In the genomic region with DNA sequence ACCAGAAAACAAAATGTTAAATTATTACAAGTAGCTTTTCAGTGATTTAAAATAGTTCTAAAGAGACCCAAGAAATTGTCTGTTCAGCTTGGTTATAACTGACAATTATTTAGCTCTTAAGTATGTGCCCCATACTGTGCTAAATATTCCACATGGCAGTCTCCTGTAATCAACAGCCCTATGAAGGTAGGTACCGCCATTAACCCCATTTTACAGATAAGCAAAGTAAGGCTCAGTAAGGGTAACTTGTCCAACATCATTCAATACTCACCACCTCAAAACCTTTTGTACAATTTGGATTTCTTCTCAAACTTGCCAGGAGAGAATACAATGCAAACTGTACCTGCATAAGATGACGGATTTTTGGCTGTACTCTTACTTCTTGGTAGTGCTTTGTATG, we compare ENCODE assay signal across 25 cellular contexts. TPM values are rescaled to one million over a fixed set of nuclear protein-coding genes. Genes with fewer than 3 reads are reported as not detected.
DNase-seq lines count a peak whose midpoint lies in the region; ATAC-seq, FAIRE-seq and TF ChIP-seq lines count a peak whose summit lies in the region.
"Had no signal": no experiment of that assay in that cellular context is flagged by ENCODE, and none has a peak within 500 bp of the region (broad histone marks: within the 10 kb centered on the region; RNA-seq: fewer than 3 reads in every experiment).

No MANE protein-coding gene starts in this region.

- no TSS peak for BruUV-seq in K562 (replicated peaks; lab: Mats Ljungman, UMichigan)

- no peak overlapping the region for H3K4me2 ChIP-seq in K562 (ENCODE audit: insufficient read depth, low read length)
- H3K4me2 ChIP-seq: A549; BLaER1 treated with 17β-estradiol and CSF1 and Interleukin-3, amounts not matched to agents 10 nM and 100 nM had no signal

- intact Hi-C loops in K562 (cut with micrococcal nuclease) (no loop called here), esophagus muscularis mucosa (cut with DNase I) (no loop called here)

- TF ChIP-seq EP300 in K562 (IDR thresholded peaks at IDR 0.05; ENCODE audit: low read length), result no peak
- TF ChIP-seq EP300 in esophagus muscularis mucosa (IDR thresholded peaks at IDR 0.05), result no peak

- TF ChIP-seq POLR2A in K562 (conservative IDR thresholded peaks at IDR 0.05) (no peak), esophagus muscularis mucosa (IDR thresholded peaks at IDR 0.05; ENCODE audit: low read depth) (no peak)

- peaks cover 48% of the 10 kb centered on the region for H3K36me3 Mint-ChIP-seq in T-helper 1 cell treated with Interleukin-12 subunit alpha and Interleukin-12 subunit beta and Interleukin-4 antibody, amounts not matched to agents 30 μg/mL and 1 μg/mL, for 36 hours (ENCODE audit: low read depth)

- no peak overlapping the region for H3K9ac ChIP-seq in K562 (ENCODE audit: insufficient read depth in 1 of 2, low read depth in 2 of 2, low read length in 2 of 2)
- H3K9ac ChIP-seq: BLaER1 treated with 17β-estradiol and CSF1 and Interleukin-3, amounts not matched to agents 10 nM and 100 nM had no signal

- no peak overlapping the region for H2AFZ ChIP-seq in K562 (ENCODE audit: low read depth, low read length)

- DNase-seq in T-helper 1 cell (no peak), K562 (ENCODE audit: extremely low read depth in 1 of 4, low spot score in 3 of 4) (no peak), esophagus muscularis mucosa (ENCODE audit: extremely low spot score) (peak; percentile 2), NCI-H345 (lab: John Stamatoyannopoulos, UW) (no peak)
- DNase-seq: AML-193; Caco-2; Calu3; CD4-positive, alpha-beta T cell; CD8-positive, alpha-beta T cell; DMS79 treated with DMSO at 0.1 percent for 48 hours had no signal

- no peak for ATAC-seq in K562
- no peak for ATAC-seq in HG03159 (IDR thresholded peaks at IDR 0.05; ENCODE audit: unreplicated experiment)
- no peak for ATAC-seq in GM18520 (IDR thresholded peaks at IDR 0.05; ENCODE audit: unreplicated experiment)
- ATAC-seq: A549; CD8-positive, alpha-beta T cell; GM12878 had no signal

- H3K9me3 Mint-ChIP-seq in T-helper 1 cell treated with Interleukin-12 subunit alpha and Interleukin-12 subunit beta and Interleukin-4 antibody, amounts not matched to agents 30 μg/mL and 1 μg/mL, for 36 hours, result no peaks in the 10 kb centered on the region
- H3K9me3 Mint-ChIP-seq: CD4-positive, alpha-beta T cell; CD8-positive, alpha-beta T cell had no signal

- H3K9me3 ChIP-seq in HEK293 (ENCODE audit: control insufficient read depth, insufficient read depth, low read depth, low read length) (no peaks in the 10 kb centered on the region), K562 (replicated peaks; ENCODE audit: control insufficient read depth, insufficient read depth, low read depth, low read length) (no peaks in the 10 kb centered on the region), esophagus muscularis mucosa (no peaks in the 10 kb centered on the region)
- H3K9me3 ChIP-seq: A549; BLaER1 treated with 17β-estradiol and CSF1 and Interleukin-3, amounts not matched to agents 10 nM and 100 nM; Caco-2 had no signal

- no peak overlapping the region for H3K4me3 ChIP-seq in HEK293 (ENCODE audit: low read depth, low read length)
- H3K4me3 ChIP-seq in K562, result no peak overlapping the region
- H3K4me3 ChIP-seq in esophagus muscularis mucosa, result no peak overlapping the region
- H3K4me3 ChIP-seq: A549; BLaER1 treated with 17β-estradiol and CSF1 and Interleukin-3, amounts not matched to agents 10 nM and 100 nM; GM12878 had no signal

- FAIRE-seq in K562 (lab: Jason Lieb, UNC), result no peak
- FAIRE-seq: D721Med, G401.6, GM12878, GM12892, GM18507, GM19239 had no signal

- TF ChIP-seq CTCF in HEK293 (tag by site-specific recombination; IDR thresholded peaks at IDR 0.05) (no peak), K562 (IDR thresholded peaks at IDR 0.05 in 2 of 3, conservative IDR thresholded peaks at IDR 0.05 in 1 of 3; ENCODE audit: insufficient read depth in 2 of 3, low read depth in 1 of 3, low read length in 3 of 3) (no peak), esophagus muscularis mucosa (IDR thresholded peaks at IDR 0.05) (no peak)

- peaks cover 11% of the 10 kb centered on the region for H3K4me1 Mint-ChIP-seq in T-helper 1 cell treated with Interleukin-12 subunit alpha and Interleukin-12 subunit beta and Interleukin-4 antibody, amounts not matched to agents 30 μg/mL and 1 μg/mL, for 36 hours (ENCODE audit: low read depth)

- 94% methylated on average over 2 of the region's 2 CpGs for WGBS in K562 (ENCODE audit: insufficient coverage, low coverage, missing lambda C conversion rate)
- 83% methylated on average over 2 of the region's 2 CpGs for WGBS in esophagus muscularis mucosa

- H3K27me3 Mint-ChIP-seq in T-helper 1 cell treated with Interleukin-12 subunit alpha and Interleukin-12 subunit beta and Interleukin-4 antibody, amounts not matched to agents 30 μg/mL and 1 μg/mL, for 36 hours (ENCODE audit: low read depth), result no peaks in the 10 kb centered on the region
- H3K27me3 Mint-ChIP-seq: B cell; CD4-positive, alpha-beta T cell had no signal

- TF ChIP-seq RAD21 in K562 (CRISPR knock-in tag; conservative IDR thresholded peaks at IDR 0.05 in 1 of 2, IDR thresholded peaks at IDR 0.05 in 1 of 2), result no peak

- H3K4me3 Mint-ChIP-seq in T-helper 1 cell treated with Interleukin-12 subunit alpha and Interleukin-12 subunit beta and Interleukin-4 antibody, amounts not matched to agents 30 μg/mL and 1 μg/mL, for 36 hours, result no peak overlapping the region
- H3K4me3 Mint-ChIP-seq: B cell; CD4-positive, alpha-beta T cell; CD8-positive, alpha-beta T cell had no signal

- in situ Hi-C loops in K562 (cut with MboI), result no loop called here

- H3K27ac ChIP-seq in HEK293 (ENCODE audit: extremely low read depth, low read depth, low read length) (no peak overlapping the region), K562 (ENCODE audit: extremely low read depth, low read depth, low read length) (no peak overlapping the region), esophagus muscularis mucosa (replicated peaks in 1 of 4) (no peak overlapping the region)
- H3K27ac ChIP-seq: 22Rv1; A549; BLaER1 treated with 17β-estradiol and CSF1 and Interleukin-3, amounts not matched to agents 10 nM and 100 nM; C4-2B had no signal

- CTCF ChIA-PET in HEK293 (lab: Yijun Ruan, JAX), result interaction anchor here (0.6 to 3.4 kb wide), 3 partner anchors 28 to 706 kb away, joined by 5 to 19 read pairs (median 5); no protein-coding TSS in a partner anchor
- CTCF ChIA-PET in K562 (lab: Yijun Ruan, JAX; ENCODE audit: low intra/inter-chr PET ratio), result no interaction called here

- no peaks in the 10 kb centered on the region for H3K79me2 ChIP-seq in K562 (ENCODE audit: control insufficient read depth, insufficient read depth, low read length)

- H3K4me1 ChIP-seq in HEK293 (ENCODE audit: control insufficient read depth, insufficient read depth, low read length) (no peaks in the 10 kb centered on the region), K562 (replicated peaks in 1 of 2; ENCODE audit: control insufficient read depth in 2 of 2, insufficient read depth in 2 of 2, low read length in 2 of 2) (no peaks in the 10 kb centered on the region), esophagus muscularis mucosa (peaks cover 0 to 4% (median 0%) of the 10 kb centered on the region in 4 donors)
- H3K4me1 ChIP-seq: A549, Caco-2 had no signal

- H3K27me3 ChIP-seq in K562 (ENCODE audit: control insufficient read depth in 2 of 2, insufficient read depth in 2 of 2, low read length in 2 of 2) (no peaks in the 10 kb centered on the region), esophagus muscularis mucosa (no peaks in the 10 kb centered on the region)
- H3K27me3 ChIP-seq: BLaER1 treated with 17β-estradiol and CSF1 and Interleukin-3, amounts not matched to agents 10 nM and 100 nM had no signal

- peak overlapping the region; percentile 41 for H3K27ac Mint-ChIP-seq in T-helper 1 cell treated with Interleukin-12 subunit alpha and Interleukin-12 subunit beta and Interleukin-4 antibody, amounts not matched to agents 30 μg/mL and 1 μg/mL, for 36 hours

- POLR2A ChIA-PET in HEK293 (lab: Yijun Ruan, JAX) (no interaction called here), K562 (lab: Yijun Ruan, JAX) (interaction anchor here (1.0 to 1.4 kb wide), 3 partner anchors 14 to 26 kb away, joined by 3 to 5 read pairs (median 3); no protein-coding TSS in a partner anchor)

- H3K36me3 ChIP-seq in HEK293 (ENCODE audit: control insufficient read depth in 2 of 2, insufficient read depth in 1 of 2, low read length in 2 of 2) (peaks cover 7 to 40% of the 10 kb centered on the region in 2 experiments), K562 (ENCODE audit: control insufficient read depth, insufficient read depth, low read length) (peaks cover 36% of the 10 kb centered on the region), esophagus muscularis mucosa (peaks cover 17 to 38% (median 29%) of the 10 kb centered on the region in 4 donors)

- no peaks in the 10 kb centered on the region for H4K20me1 ChIP-seq in K562 (replicated peaks; ENCODE audit: control insufficient read depth, insufficient read depth, low read length)

- no peaks in the 10 kb centered on the region for H3K9me1 ChIP-seq in K562 (ENCODE audit: control insufficient read depth, insufficient read depth, low read length)

TF ChIP-seq in HEK293, 187 proteins besides CTCF, POLR2A, EP300 and RAD21 (continues in another document):
- no peak for TF ChIP-seq KLF9 (tag by site-specific recombination; IDR thresholded peaks at IDR 0.05; ENCODE audit: low read depth)

TF ChIP-seq in K562, 482 proteins besides CTCF, POLR2A, EP300 and RAD21 (continues in another document):
- TF ChIP-seq KDM1A (IDR thresholded peaks at IDR 0.05), result 0 out of 4 replicates have a peak, but pooled peaks of 1 of the 2 experiments have one; percentile 27
- no peak for TF ChIP-seq ZNF696 (CRISPR knock-in tag; conservative IDR thresholded peaks at IDR 0.05)
- TF ChIP-seq GATAD2B (IDR thresholded peaks at IDR 0.05; ENCODE audit: borderline replicate concordance), result no peak

RNA-seq across cellular contexts. Expression of a gene that starts 33.9 kb away (rescaled TPM):
- 139 and 159 TPM in 2 replicates for total RNA-seq in K562 (2011; cell fraction: chromatin; rRNA removed; ENCODE audit: low replicate concordance)
- total RNA-seq in K562 (2011; cell fraction: nucleolus; rRNA removed), result 115 and 135 TPM in 2 replicates
- total RNA-seq in K562 (2011; cell fraction: nucleoplasm; rRNA removed), result 131 and 142 TPM in 2 replicates
- 43.1 and 50.7 TPM in 2 replicates for total RNA-seq in K562 (2014; rRNA removed)
- total RNA-seq in K562 (2014; rRNA removed; fragmentation: Illumina TruSeq; extraction: Trizol), result 48.5 and 50.4 TPM in 2 replicates
- total RNA-seq in K562 (2015; rRNA removed; fragmentation: Illumina TruSeq; extraction: Trizol), result 58.3 and 59.7 TPM in 2 replicates
- 40.3 and 45.3 TPM in 2 replicates for total RNA-seq in K562 (2021)
- 89.7 and 97.4 TPM in 2 replicates for polyA plus RNA-seq in K562 (2011; rRNA removed)
- 56.3 and 64.5 TPM in 2 replicates for polyA plus RNA-seq in K562 (2011; cell fraction: cytosol; rRNA removed)
- polyA plus RNA-seq in K562 (2011; cell fraction: nucleus; rRNA removed), result 79.3 and 86.1 TPM in 2 replicates
- polyA plus RNA-seq in K562 (2012), result 29.5 and 33.0 TPM in 2 replicates
- polyA plus RNA-seq in K562 (2014; fragmentation: Illumina TruSeq; extraction: Trizol), result 47.4 and 59.0 TPM in 2 replicates
- 10 to 100 TPM; 13.4 to 16.0 TPM for polyA plus RNA-seq in K562 (2014; fragmentation: Nextera tagmentation; extraction: Ambion mirVana)
- polyA plus RNA-seq in K562 (2014; rRNA removed), result 55.7 and 67.1 TPM in 2 replicates
- polyA minus RNA-seq in K562 (2011; rRNA and poly(A)+ RNA removed), result 60.4 and 68.2 TPM in 2 replicates
- polyA minus RNA-seq in K562 (2011; cell fraction: cytosol; rRNA and poly(A)+ RNA removed), result 28.1 and 29.3 TPM in 2 replicates
- 49.1 and 67.0 TPM in 2 replicates for polyA minus RNA-seq in K562 (2011; cell fraction: nucleus; rRNA and poly(A)+ RNA removed)
- total RNA-seq in esophagus muscularis mucosa, result 10 to 100 TPM; 20.2 to 37.4 (median 22.3) TPM
